Comparison of ENCODE assay signal across 24 cellular contexts in genomic region chr11:4026389-4026788, GRCh38.
DNase-seq lines count a peak whose midpoint lies in the region; ATAC-seq and TF ChIP-seq lines count a peak whose summit lies in the region.
"Had no signal": no experiment of that assay in that cellular context is flagged by ENCODE, and none has a peak within 500 bp of the region (broad histone marks: within the 10 kb centered on the region; RNA-seq: fewer than 3 reads in every experiment).

No MANE protein-coding gene starts in this region.

- no peak overlapping the region for H3K4me3 Mint-ChIP-seq in activated CD4-positive, alpha-beta T cell treated with anti-CD3 and anti-CD28 coated beads, Interleukin-2, amount 10 ng/mL, durations not matched to agents 7 days and 5 days
- H3K4me3 Mint-ChIP-seq: activated CD8-positive, alpha-beta T cell treated with anti-CD3 and anti-CD28 coated beads for 36 hours; activated naive CD8-positive, alpha-beta T cell treated with anti-CD3 and anti-CD28 coated beads, Interleukin-2, amount 50 U/mL, for 24 hours; B cell; stimulated activated naive CD8-positive, alpha-beta T cell treated with anti-CD3 and anti-CD28 coated beads, Interleukin-15, Interleukin-2, amounts not matched to agents 100 ng/mL and 50 ng/mL, for 24 hours; T-cell had no signal

- TF ChIP-seq CTCF in heart right ventricle (IDR thresholded peaks at IDR 0.05) (no peak), uterus (IDR thresholded peaks at IDR 0.05) (no peak)

- intact Hi-C loops in heart right ventricle (cut with DNase I) (loop anchor here in 1 of 10 donors (10.0 kb wide), 1 partner anchor 72 kb away; no protein-coding TSS in a partner anchor), cardiac septum (cut with DNase I) (no loop called here), uterus (cut with DNase I; ENCODE audit: low total_unique reads) (no loop called here)

- H3K4me1 ChIP-seq in heart right ventricle (peaks cover 9 to 41% (median 30%) of the 10 kb centered on the region in 9 donors), uterus (peaks cover 11 to 24% of the 10 kb centered on the region in 2 donors)

- CTCF ChIA-PET in activated CD4-positive, alpha-beta T cell treated with anti-CD3 and anti-CD28 coated beads, Interleukin-2, amount 10 ng/mL, durations not matched to agents 7 days and 5 days (lab: Charles Lee) = interaction anchor here (1.4 kb wide), 1 partner anchor 15 kb away, joined by 4 read pairs; no protein-coding TSS in a partner anchor

- no peaks in the 10 kb centered on the region for H3K27me3 Mint-ChIP-seq in activated CD4-positive, alpha-beta T cell treated with anti-CD3 and anti-CD28 coated beads, Interleukin-2, amount 10 ng/mL, durations not matched to agents 7 days and 5 days
- H3K27me3 Mint-ChIP-seq: activated CD8-positive, alpha-beta T cell treated with anti-CD3 and anti-CD28 coated beads for 36 hours; activated naive CD8-positive, alpha-beta T cell treated with anti-CD3 and anti-CD28 coated beads, Interleukin-2, amount 50 U/mL, for 24 hours; B cell; brain; stimulated activated naive CD8-positive, alpha-beta T cell treated with anti-CD3 and anti-CD28 coated beads, Interleukin-15, Interleukin-2, amounts not matched to agents 100 ng/mL and 50 ng/mL, for 24 hours; T-cell had no signal

- peaks cover 20% of the 10 kb centered on the region for H3K9me3 Mint-ChIP-seq in activated CD4-positive, alpha-beta T cell treated with anti-CD3 and anti-CD28 coated beads, Interleukin-2, amount 10 ng/mL, durations not matched to agents 7 days and 5 days
- H3K9me3 Mint-ChIP-seq: stimulated activated naive CD8-positive, alpha-beta T cell treated with anti-CD3 and anti-CD28 coated beads, Interleukin-15, Interleukin-2, amounts not matched to agents 100 ng/mL and 50 ng/mL, for 24 hours; T-cell had no signal

- DNase-seq in heart right ventricle = no peak
- DNase-seq in cardiac septum (ENCODE audit: low spot score) = no peak
- peak; percentile 15 for DNase-seq in kidney tubule cell (ENCODE audit: low spot score)
- peak; percentile 54 for DNase-seq in renal cortical epithelial cell (ENCODE audit: low read depth)
- no peak for DNase-seq in uterus
- DNase-seq in activated CD4-positive, alpha-beta T cell treated with anti-CD3 and anti-CD28 coated beads, Interleukin-2, amount 10 ng/mL, durations not matched to agents 7 days and 5 days = no peak
- no peak for DNase-seq in H4 (ENCODE audit: low spot score)
- DNase-seq: activated CD4-positive, CD25-positive, alpha-beta regulatory T cell treated with anti-CD3 and anti-CD28 coated beads, Interleukin-2, amount 50 U/mL, for 72 hours; activated CD8-positive, alpha-beta T cell treated with anti-CD3 and anti-CD28 coated beads for 36 hours; activated naive CD8-positive, alpha-beta T cell treated with anti-CD3 and anti-CD28 coated beads, Interleukin-2, amount 50 U/mL, for 24 hours; effector memory CD4-positive, alpha-beta T cell; GDM1; islet precursor cell; NCI-H510A treated with DMSO at 0.1 percent for 48 hours; occipital lobe; SHP77 treated with DMSO at 0.1 percent for 48 hours; stimulated activated CD4-positive, alpha-beta T cell treated with anti-CD3 and anti-CD28 coated beads, Interleukin-4, amount 100 ng/mL, for 4 hours; T-cell; upper lobe of right lung had no signal

- H3K36me3 ChIP-seq in heart right ventricle (peaks cover 0 to 13% (median 0%) of the 10 kb centered on the region in 9 donors), uterus (peaks cover 0 to under 1% of the 10 kb centered on the region in 2 donors)
- H3K36me3 ChIP-seq: right atrium auricular region had no signal

- H3K27me3 ChIP-seq in heart right ventricle (no peaks in the 10 kb centered on the region), uterus (no peaks in the 10 kb centered on the region)
- H3K27me3 ChIP-seq: right atrium auricular region, upper lobe of right lung had no signal

- H3K27ac ChIP-seq in heart right ventricle (peak overlapping the region; percentile 8 to 79 (median 58)), uterus (peak overlapping the region; percentile 75 to 86)
- H3K27ac ChIP-seq: upper lobe of right lung had no signal

- WGBS in heart right ventricle, 2 donors = 72 to 81% methylated on average over 1 of the region's 1 CpG

- H3K27ac Mint-ChIP-seq in activated CD4-positive, alpha-beta T cell treated with anti-CD3 and anti-CD28 coated beads, Interleukin-2, amount 10 ng/mL, durations not matched to agents 7 days and 5 days = no peak overlapping the region
- H3K27ac Mint-ChIP-seq: activated CD8-positive, alpha-beta T cell treated with anti-CD3 and anti-CD28 coated beads for 36 hours; activated naive CD8-positive, alpha-beta T cell treated with anti-CD3 and anti-CD28 coated beads, Interleukin-2, amount 50 U/mL, for 24 hours; B cell; stimulated activated naive CD8-positive, alpha-beta T cell treated with anti-CD3 and anti-CD28 coated beads, Interleukin-15, Interleukin-2, amounts not matched to agents 100 ng/mL and 50 ng/mL, for 24 hours; T-cell had no signal

- ATAC-seq in heart right ventricle (no peak), HG03432 (IDR thresholded peaks at IDR 0.05; ENCODE audit: unreplicated experiment) (no peak)
- ATAC-seq: activated CD8-positive, alpha-beta T cell treated with anti-CD3 and anti-CD28 coated beads for 36 hours; activated naive CD8-positive, alpha-beta T cell treated with anti-CD3 and anti-CD28 coated beads, Interleukin-2, amount 50 U/mL, for 24 hours; T-cell; upper lobe of right lung had no signal

- POLR2A ChIA-PET in activated CD4-positive, alpha-beta T cell treated with anti-CD3 and anti-CD28 coated beads, Interleukin-2, amount 10 ng/mL, durations not matched to agents 7 days and 5 days (lab: Charles Lee) = no interaction called here

- H3K9me3 ChIP-seq in heart right ventricle = no peaks in the 10 kb centered on the region
- H3K9me3 ChIP-seq in uterus = no peaks in the 10 kb centered on the region
- H3K9me3 ChIP-seq: right atrium auricular region, upper lobe of right lung had no signal

- no peak overlapping the region for H3K4me3 ChIP-seq in heart right ventricle
- no peak overlapping the region for H3K4me3 ChIP-seq in uterus
- H3K4me3 ChIP-seq: right atrium auricular region, upper lobe of right lung had no signal

- H3K4me1 Mint-ChIP-seq in activated CD4-positive, alpha-beta T cell treated with anti-CD3 and anti-CD28 coated beads, Interleukin-2, amount 10 ng/mL, durations not matched to agents 7 days and 5 days = peaks cover 5% of the 10 kb centered on the region

- no peak for TF ChIP-seq POLR2A in uterus (IDR thresholded peaks at IDR 0.05)

- H3K36me3 Mint-ChIP-seq in activated CD4-positive, alpha-beta T cell treated with anti-CD3 and anti-CD28 coated beads, Interleukin-2, amount 10 ng/mL, durations not matched to agents 7 days and 5 days (ENCODE audit: low read depth) = peaks cover 62% of the 10 kb centered on the region

Comparison
In these comparisons a context has a peak if more than half of its experiments do, and no peak if none do; other contexts are left out.
1. DNase-seq: peak in kidney tubule cell (single experiment) and renal cortical epithelial cell (single experiment); none in heart right ventricle (0 of 2), cardiac septum (single experiment), uterus (0 of 2), activated CD4-positive, alpha-beta T cell treated with anti-CD3 and anti-CD28 coated beads, Interleukin-2, amount 10 ng/mL, durations not matched to agents 7 days and 5 days (single experiment) and H4 (single experiment).